Comparison of ENCODE assay signal across 28 cellular contexts in genomic region chr5:149366169-149366750, GRCh38. TPM values are rescaled to one million over a fixed set of nuclear protein-coding genes. Genes with fewer than 3 reads are reported as not detected.
"Had no signal": no experiment of that assay in that cellular context is flagged by ENCODE, and none has a peak within 500 bp of the region (broad histone marks: within the 10 kb centered on the region; RNA-seq: fewer than 3 reads in every experiment).

No MANE protein-coding gene starts in this region.

- H3K9me3 Mint-ChIP-seq: activated CD4-positive, alpha-beta memory T cell treated with anti-CD3 and anti-CD28 coated beads, Interleukin-2, amount 10 ng/mL, durations not matched to agents 7 days and 5 days; activated CD4-positive, alpha-beta T cell treated with anti-CD3 and anti-CD28 coated beads, Interleukin-2, amount 10 ng/mL, durations not matched to agents 7 days and 5 days; activated naive CD4-positive, alpha-beta T cell treated with anti-CD3 and anti-CD28 coated beads, Interleukin-2, amount 50 U/mL, for 24 hours; activated naive CD8-positive, alpha-beta T cell treated with anti-CD3 and anti-CD28 coated beads, Interleukin-2, amount 50 U/mL, for 24 hours; activated T-cell treated with anti-CD3 and anti-CD28 coated beads, Interleukin-2, amount 50 U/mL, for 24 hours; nephron; T-helper 1 cell treated with Interleukin-12 subunit alpha and Interleukin-12 subunit beta and Interleukin-4 antibody, amounts not matched to agents 30 μg/mL and 1 μg/mL, for 36 hours had no signal

- H3K36me3 ChIP-seq: neutrophil, ovary, suprapubic skin, tibial artery had no signal

- H3K4me3 Mint-ChIP-seq: activated CD4-positive, alpha-beta memory T cell treated with anti-CD3 and anti-CD28 coated beads, Interleukin-2, amount 10 ng/mL, durations not matched to agents 7 days and 5 days; activated CD4-positive, alpha-beta T cell treated with anti-CD3 and anti-CD28 coated beads, Interleukin-2, amount 10 ng/mL, durations not matched to agents 7 days and 5 days; activated naive CD4-positive, alpha-beta T cell treated with anti-CD3 and anti-CD28 coated beads, Interleukin-2, amount 50 U/mL, for 24 hours; activated naive CD8-positive, alpha-beta T cell treated with anti-CD3 and anti-CD28 coated beads, Interleukin-2, amount 50 U/mL, for 24 hours; activated T-cell treated with anti-CD3 and anti-CD28 coated beads, Interleukin-2, amount 50 U/mL, for 24 hours; nephron; T-helper 1 cell treated with Interleukin-12 subunit alpha and Interleukin-12 subunit beta and Interleukin-4 antibody, amounts not matched to agents 30 μg/mL and 1 μg/mL, for 36 hours had no signal

- ATAC-seq: left colon, psoas muscle had no signal

- H3K27me3 Mint-ChIP-seq: activated CD4-positive, alpha-beta memory T cell treated with anti-CD3 and anti-CD28 coated beads, Interleukin-2, amount 10 ng/mL, durations not matched to agents 7 days and 5 days; activated CD4-positive, alpha-beta T cell treated with anti-CD3 and anti-CD28 coated beads, Interleukin-2, amount 10 ng/mL, durations not matched to agents 7 days and 5 days; activated naive CD4-positive, alpha-beta T cell treated with anti-CD3 and anti-CD28 coated beads, Interleukin-2, amount 50 U/mL, for 24 hours; activated naive CD8-positive, alpha-beta T cell treated with anti-CD3 and anti-CD28 coated beads, Interleukin-2, amount 50 U/mL, for 24 hours; activated T-cell treated with anti-CD3 and anti-CD28 coated beads, Interleukin-2, amount 50 U/mL, for 24 hours had no signal

- H3K4me3 ChIP-seq: ovary, psoas muscle, spleen, suprapubic skin, tibial artery had no signal

- H3K27ac ChIP-seq: ovary, psoas muscle, spleen, suprapubic skin had no signal

- H3K27me3 ChIP-seq: neutrophil, ovary, spleen, suprapubic skin, tibial artery had no signal

- H3K9me3 ChIP-seq: neutrophil, ovary, psoas muscle, spleen, suprapubic skin, tibial artery had no signal

- DNase-seq: activated CD4-positive, alpha-beta memory T cell treated with anti-CD3 and anti-CD28 coated beads, Interleukin-2, amount 10 ng/mL, durations not matched to agents 7 days and 5 days; activated CD4-positive, alpha-beta T cell treated with anti-CD3 and anti-CD28 coated beads, Interleukin-2, amount 10 ng/mL, durations not matched to agents 7 days and 5 days; activated CD4-positive, CD25-positive, alpha-beta regulatory T cell treated with anti-CD3 and anti-CD28 coated beads, Interleukin-2, amount 50 U/mL, for 72 hours; activated CD8-positive, alpha-beta memory T cell treated with anti-CD3 and anti-CD28 coated beads, Interleukin-2, amount 50 U/mL, for 48 hours; activated gamma-delta T cell; activated naive CD8-positive, alpha-beta T cell treated with anti-CD3 and anti-CD28 coated beads, Interleukin-2, amount 50 U/mL, for 24 hours; activated T-cell treated with anti-CD3 and anti-CD28 coated beads, Interleukin-2, amount 50 U/mL, for 24 hours; amygdala; caudate nucleus; head of caudate nucleus; hippocampal formation; left colon; mammary epithelial cell; ovary; psoas muscle; spleen; stimulated activated naive CD4-positive, alpha-beta T cell; SW 1271; T1000; tibial artery had no signal

- H3K27ac Mint-ChIP-seq: activated CD4-positive, alpha-beta memory T cell treated with anti-CD3 and anti-CD28 coated beads, Interleukin-2, amount 10 ng/mL, durations not matched to agents 7 days and 5 days; activated naive CD8-positive, alpha-beta T cell treated with anti-CD3 and anti-CD28 coated beads, Interleukin-2, amount 50 U/mL, for 24 hours; activated T-cell treated with anti-CD3 and anti-CD28 coated beads, Interleukin-2, amount 50 U/mL, for 24 hours; T-helper 1 cell treated with Interleukin-12 subunit alpha and Interleukin-12 subunit beta and Interleukin-4 antibody, amounts not matched to agents 30 μg/mL and 1 μg/mL, for 36 hours had no signal

- FAIRE-seq: keratinocyte had no signal

RNA-seq across cellular contexts. Expression of gene IL17B, which starts 12.8 kb away (rescaled TPM):
- total RNA-seq: activated CD4-positive, alpha-beta memory T cell treated with anti-CD3 and anti-CD28 coated beads, Interleukin-2, amount 10 ng/mL, durations not matched to agents 7 days and 5 days; activated CD4-positive, alpha-beta T cell treated with anti-CD3 and anti-CD28 coated beads, Interleukin-2, amount 10 ng/mL, durations not matched to agents 7 days and 5 days; liver; suprapubic skin; ureter had no signal
- polyA plus RNA-seq: keratinocyte, liver, mammary epithelial cell had no signal
